In genomic region chr18:54734059-54734458, GRCh38 we compare ENCODE assay signal across 12 cellular contexts.
DNase-seq lines count a peak whose midpoint lies in the region; ATAC-seq, FAIRE-seq and TF ChIP-seq lines count a peak whose summit lies in the region.
"Had no signal": no experiment of that assay in that cellular context is flagged by ENCODE, and none has a peak within 500 bp of the region (broad histone marks: within the 10 kb centered on the region; RNA-seq: fewer than 3 reads in every experiment).

No MANE protein-coding gene starts in this region.

- 62 to 71% (median 65%) methylated on average over 3 of the region's 3 CpGs for WGBS in heart left ventricle, 4 donors

- no peaks in the 10 kb centered on the region for H3K36me3 Mint-ChIP-seq in activated CD4-positive, alpha-beta T cell treated with anti-CD3 and anti-CD28 coated beads, Interleukin-2, amount 10 ng/mL, durations not matched to agents 24 days and 14 days (ENCODE audit: low read depth)

- H3K27ac Mint-ChIP-seq in activated CD4-positive, alpha-beta T cell treated with anti-CD3 and anti-CD28 coated beads, Interleukin-2, amount 10 ng/mL, durations not matched to agents 24 days and 14 days = no peak overlapping the region

- no peaks in the 10 kb centered on the region for H3K9me3 Mint-ChIP-seq in activated CD4-positive, alpha-beta T cell treated with anti-CD3 and anti-CD28 coated beads, Interleukin-2, amount 10 ng/mL, durations not matched to agents 24 days and 14 days

- H3K27me3 ChIP-seq in heart left ventricle = no peaks in the 10 kb centered on the region
- peaks cover 6% of the 10 kb centered on the region for H3K27me3 ChIP-seq in left ventricle myocardium inferior (ENCODE audit: low read depth)
- no peaks in the 10 kb centered on the region for H3K27me3 ChIP-seq in RWPE2 (ENCODE audit: insufficient read depth, poor library complexity, severe bottlenecking)
- H3K27me3 ChIP-seq in gastrocnemius medialis = no peaks in the 10 kb centered on the region
- H3K27me3 ChIP-seq: SJCRH30 had no signal

- FAIRE-seq in urothelium cell line (lab: Jason Lieb, UNC) = no peak
- FAIRE-seq: endometrium had no signal

- H3K27me3 Mint-ChIP-seq in activated CD4-positive, alpha-beta T cell treated with anti-CD3 and anti-CD28 coated beads, Interleukin-2, amount 10 ng/mL, durations not matched to agents 24 days and 14 days = peaks cover 32% of the 10 kb centered on the region

- in situ Hi-C loops in gastrocnemius medialis (cut with MboI; ENCODE audit: low sequenced_read_pairs in 4 of 4) = no loop called here

- H3K36me3 ChIP-seq in heart left ventricle (no peaks in the 10 kb centered on the region), left ventricle myocardium inferior (no peaks in the 10 kb centered on the region), RWPE2 (ENCODE audit: low read depth) (no peaks in the 10 kb centered on the region), gastrocnemius medialis (no peaks in the 10 kb centered on the region)
- H3K36me3 ChIP-seq: SJCRH30 had no signal

- no peak overlapping the region for H3K4me3 Mint-ChIP-seq in activated CD4-positive, alpha-beta T cell treated with anti-CD3 and anti-CD28 coated beads, Interleukin-2, amount 10 ng/mL, durations not matched to agents 24 days and 14 days

- intact Hi-C loops in heart left ventricle (cut with DNase I) = loop anchor here in 1 of 10 donors (10.0 kb wide), 1 partner anchor 51 kb away; no protein-coding TSS in a partner anchor
- intact Hi-C loops in left ventricle myocardium inferior (cut with micrococcal nuclease) = no loop called here
- intact Hi-C loops in activated CD4-positive, alpha-beta T cell treated with anti-CD3 and anti-CD28 coated beads, Interleukin-2, amount 10 ng/mL, durations not matched to agents 24 days and 14 days (cut with micrococcal nuclease) = no loop called here
- intact Hi-C loops in gastrocnemius medialis (cut with DNase I; ENCODE audit: low total_unique reads) = no loop called here

- H3K27ac ChIP-seq in heart left ventricle (no peak overlapping the region), left ventricle myocardium inferior (replicated peaks) (no peak overlapping the region), RWPE2 (ENCODE audit: poor library complexity, severe bottlenecking) (no peak overlapping the region), gastrocnemius medialis (no peak overlapping the region)
- H3K27ac ChIP-seq: SJCRH30 had no signal

- H3K9me3 ChIP-seq in heart left ventricle (no peaks in the 10 kb centered on the region), left ventricle myocardium inferior (replicated peaks) (no peaks in the 10 kb centered on the region), RWPE2 (ENCODE audit: severe bottlenecking) (no peaks in the 10 kb centered on the region), gastrocnemius medialis (no peaks in the 10 kb centered on the region)
- H3K9me3 ChIP-seq: SJCRH30 had no signal

- TF ChIP-seq POLR2A in heart left ventricle (IDR thresholded peaks at IDR 0.05) (no peak), gastrocnemius medialis (IDR thresholded peaks at IDR 0.05) (no peak)

- ATAC-seq in heart left ventricle (peak in 3 of 4 donors; percentile 37 to 91 (median 82)), RWPE2 (ENCODE audit: low read depth) (peak; percentile 96), gastrocnemius medialis (no peak)

- H3K4me1 Mint-ChIP-seq in activated CD4-positive, alpha-beta T cell treated with anti-CD3 and anti-CD28 coated beads, Interleukin-2, amount 10 ng/mL, durations not matched to agents 24 days and 14 days = no peaks in the 10 kb centered on the region

- no peak for DNase-seq in heart left ventricle
- no peak for DNase-seq in left ventricle myocardium inferior
- DNase-seq in RWPE2 (ENCODE audit: low spot score) = no peak
- DNase-seq in fibroblast of the aortic adventitia (ENCODE audit: low read depth) = peak; percentile 89
- peak; percentile 51 for DNase-seq in urothelium cell line (ENCODE audit: low spot score)
- no peak for DNase-seq in activated CD4-positive, alpha-beta T cell treated with anti-CD3 and anti-CD28 coated beads, Interleukin-2, amount 10 ng/mL, durations not matched to agents 24 days and 14 days
- no peak for DNase-seq in gastrocnemius medialis
- DNase-seq in mesenteric fat pad (ENCODE audit: low spot score) = no peak
- DNase-seq: activated CD4-positive, alpha-beta T cell treated with anti-CD3 and anti-CD28 coated beads, Interleukin-2, amount 50 U/mL, for 1 hour; activated naive CD4-positive, alpha-beta T cell treated with anti-CD3 and anti-CD28 coated beads, Interleukin-2, amount 50 U/mL, for 16 hours had no signal

- no peaks in the 10 kb centered on the region for H3K4me1 ChIP-seq in heart left ventricle
- H3K4me1 ChIP-seq in left ventricle myocardium inferior = no peaks in the 10 kb centered on the region
- H3K4me1 ChIP-seq in RWPE2 (ENCODE audit: insufficient read depth, poor library complexity, severe bottlenecking) = peaks cover 10% of the 10 kb centered on the region
- no peaks in the 10 kb centered on the region for H3K4me1 ChIP-seq in gastrocnemius medialis
- H3K4me1 ChIP-seq: SJCRH30 had no signal

- H3K4me3 ChIP-seq in heart left ventricle (no peak overlapping the region), left ventricle myocardium inferior (no peak overlapping the region), RWPE2 (ENCODE audit: severe bottlenecking) (no peak overlapping the region), fibroblast of the aortic adventitia (ENCODE audit: low read depth, low read length) (no peak overlapping the region), gastrocnemius medialis (no peak overlapping the region)
- H3K4me3 ChIP-seq: SJCRH30 had no signal

- TF ChIP-seq CTCF in heart left ventricle (IDR thresholded peaks at IDR 0.05) (no peak), left ventricle myocardium inferior (IDR thresholded peaks at IDR 0.05; ENCODE audit: borderline replicate concordance) (no peak), RWPE2 (IDR thresholded peaks at IDR 0.05; ENCODE audit: poor library complexity, severe bottlenecking) (no peak), fibroblast of the aortic adventitia (IDR thresholded peaks at IDR 0.05; ENCODE audit: insufficient read depth, low read length) (no peak), gastrocnemius medialis (IDR thresholded peaks at IDR 0.05 in 4 of 5, conservative IDR thresholded peaks at IDR 0.05 in 1 of 5) (no peak)

Comparison
In these comparisons a context has a peak if more than half of its experiments do, and no peak if none do; other contexts are left out.
1. ATAC-seq: peak in heart left ventricle (3 of 4) and RWPE2 (single experiment); none in gastrocnemius medialis (0 of 2).
2. DNase-seq: peak in fibroblast of the aortic adventitia (single experiment) and urothelium cell line (single experiment); none in heart left ventricle (0 of 5), left ventricle myocardium inferior (single experiment), RWPE2 (single experiment), activated CD4-positive, alpha-beta T cell treated with anti-CD3 and anti-CD28 coated beads, Interleukin-2, amount 10 ng/mL, durations not matched to agents 24 days and 14 days (single experiment), gastrocnemius medialis (0 of 2) and mesenteric fat pad (single experiment).